ENCODE assay signal across 8 cellular contexts in the genomic region with DNA sequence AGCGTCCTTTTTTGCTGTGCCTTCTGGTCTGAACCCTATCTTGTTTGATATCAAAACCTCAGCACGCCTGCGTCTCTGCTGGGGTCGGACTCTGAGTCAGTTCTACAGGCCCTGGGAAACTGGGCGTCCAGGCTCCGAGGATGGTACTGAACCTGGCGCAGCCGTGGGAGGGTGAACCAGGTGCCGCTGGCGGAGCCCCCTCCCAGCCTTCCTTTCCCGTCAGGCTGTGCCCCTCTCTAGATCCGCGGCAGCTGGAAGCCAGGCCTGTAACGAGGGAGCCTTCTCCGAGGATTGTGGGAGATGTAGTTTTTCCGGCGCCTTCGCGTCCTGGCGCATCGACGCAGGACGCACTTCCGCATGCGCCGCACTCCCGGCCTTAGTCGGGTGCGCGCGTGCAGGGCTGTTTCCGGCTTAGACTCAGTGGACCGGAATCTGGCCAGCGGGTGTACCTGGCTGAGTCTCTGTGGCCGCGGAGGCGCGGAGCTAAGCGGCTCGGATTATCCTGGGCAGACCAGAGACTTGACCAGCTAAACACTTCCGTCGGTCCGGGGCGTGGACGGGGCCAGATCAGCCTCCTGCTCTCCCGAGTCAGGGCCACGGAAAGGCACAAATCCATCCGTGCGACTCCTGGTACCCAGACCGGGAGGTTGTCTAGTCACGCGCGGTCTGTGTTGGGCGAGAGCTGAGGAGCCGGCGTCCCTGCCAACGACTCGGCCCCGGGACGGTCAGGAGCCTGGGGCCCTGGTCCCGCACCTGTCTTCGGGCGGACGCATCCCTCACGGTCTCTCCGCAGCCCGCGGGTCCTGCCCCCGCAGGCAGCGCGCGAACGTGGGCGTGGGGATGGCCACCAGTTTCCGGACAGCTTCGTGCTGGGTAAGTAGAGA. TPM values are rescaled to one million over a fixed set of nuclear protein-coding genes. Genes with fewer than 3 reads are reported as not detected.
A peak's percentile ranks its signal among the peaks of the same experiment; 100 is the strongest.
DNase-seq lines count a peak whose midpoint lies in the region; ATAC-seq and TF ChIP-seq lines count a peak whose summit lies in the region.

A gene with protein sequence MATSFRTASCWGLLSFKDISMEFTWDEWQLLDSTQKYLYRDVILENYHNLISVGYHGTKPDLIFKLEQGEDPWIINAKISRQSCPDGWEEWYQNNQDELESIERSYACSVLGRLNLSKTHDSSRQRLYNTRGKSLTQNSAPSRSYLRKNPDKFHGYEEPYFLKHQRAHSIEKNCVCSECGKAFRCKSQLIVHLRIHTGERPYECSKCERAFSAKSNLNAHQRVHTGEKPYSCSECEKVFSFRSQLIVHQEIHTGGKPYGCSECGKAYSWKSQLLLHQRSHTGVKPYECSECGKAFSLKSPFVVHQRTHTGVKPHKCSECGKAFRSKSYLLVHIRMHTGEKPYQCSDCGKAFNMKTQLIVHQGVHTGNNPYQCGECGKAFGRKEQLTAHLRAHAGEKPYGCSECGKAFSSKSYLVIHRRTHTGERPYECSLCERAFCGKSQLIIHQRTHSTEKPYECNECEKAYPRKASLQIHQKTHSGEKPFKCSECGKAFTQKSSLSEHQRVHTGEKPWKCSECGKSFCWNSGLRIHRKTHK (plus strand): TSS at position 367 of the 884 bp plus-strand sequence. CDS start 474 bp downstream, at position 841.

- intact Hi-C loops in Calu3 (cut with micrococcal nuclease; ENCODE audit: unreplicated experiment): loop anchor here (2.0 to 5.0 kb wide), 2 partner anchors 51 to 96 kb away; a partner anchor contains a TSS

- no peak for TF ChIP-seq CTCF in Calu3 (IDR thresholded peaks at IDR 0.05; ENCODE audit: unreplicated experiment)
- TF ChIP-seq CTCF in OCI-LY1 (IDR thresholded peaks at IDR 0.05; ENCODE audit: low read length): no peak
- no peak for TF ChIP-seq CTCF in endothelial cell (IDR thresholded peaks at IDR 0.05; ENCODE audit: unreplicated experiment)
- no peak for TF ChIP-seq CTCF in mesothelial cell of epicardium (IDR thresholded peaks at IDR 0.05; ENCODE audit: unreplicated experiment)

- H3K9me2 ChIP-seq in OCI-LY1 (ENCODE audit: low read depth, low read length): no peaks in the 10 kb centered on the region

- peak within 1 kb of the TSS; percentile 76 for H3K4me3 Mint-ChIP-seq in Calu3 (ENCODE audit: low read depth, unreplicated experiment)
- peak within 1 kb of the TSS; percentile 94 for H3K4me3 Mint-ChIP-seq in endothelial cell (ENCODE audit: unreplicated experiment)
- H3K4me3 Mint-ChIP-seq in mesothelial cell of epicardium: peak within 1 kb of the TSS; percentile 92

- H3K9ac ChIP-seq in HUES64 (ENCODE audit: low read depth, low read length): peak within 1 kb of the TSS; percentile 75
- peak within 1 kb of the TSS; percentile 90 for H3K9ac ChIP-seq in OCI-LY1 (ENCODE audit: low read length)

- H3K36me3 Mint-ChIP-seq in Calu3 (ENCODE audit: insufficient read depth, unreplicated experiment) (peaks cover 53% of the 10 kb centered on the region), endothelial cell (ENCODE audit: low read depth, unreplicated experiment) (peaks cover 38% of the 10 kb centered on the region), mesothelial cell of epicardium (peaks cover 43% of the 10 kb centered on the region)

- no peaks in the 10 kb centered on the region for H3F3A ChIP-seq in OCI-LY1 (ENCODE audit: insufficient read depth, low read length)

- peaks cover 26% of the 10 kb centered on the region for H3K4me1 Mint-ChIP-seq in Calu3 (ENCODE audit: low read depth, unreplicated experiment)
- peaks cover 12% of the 10 kb centered on the region for H3K4me1 Mint-ChIP-seq in endothelial cell (ENCODE audit: unreplicated experiment)
- peaks cover 15% of the 10 kb centered on the region for H3K4me1 Mint-ChIP-seq in mesothelial cell of epicardium

- DNase-seq in Calu3: peak; percentile 94
- peak; percentile 86 for DNase-seq in activated CD8-positive, alpha-beta memory T cell treated with anti-CD3 and anti-CD28 coated beads, Interleukin-2, amount 50 U/mL, for 4 hours
- DNase-seq in endothelial cell (ENCODE audit: low spot score): peak; percentile 81
- peak; percentile 74 to 83 for DNase-seq in mesothelial cell of epicardium (ENCODE audit: low spot score in 2 of 2, unreplicated experiment in 2 of 2)
- DNase-seq in stimulated activated CD8-positive, alpha-beta memory T cell treated with anti-CD3 and anti-CD28 coated beads, Interleukin-15, amount 100 ng/mL, for 48 hours (ENCODE audit: low read depth in 2 of 2): peak; percentile 81

- CTCF ChIA-PET in Calu3 (lab: Charles Lee): interaction anchor here (0.6 to 1.3 kb wide), 3 partner anchors 12 to 21 kb away, joined by 3 to 4 read pairs (median 4); no protein-coding TSS in a partner anchor

- BruUV-seq in Calu3 (replicated peaks; lab: Mats Ljungman, UMichigan): no TSS peak

- H3K79me2 ChIP-seq in OCI-LY1 (ENCODE audit: insufficient read depth, low read length): peaks cover 34% of the 10 kb centered on the region

- H3K9me3 Mint-ChIP-seq in Calu3 (ENCODE audit: low read depth, unreplicated experiment) (peaks cover 16% of the 10 kb centered on the region), endothelial cell (ENCODE audit: unreplicated experiment) (peaks cover 19% of the 10 kb centered on the region), mesothelial cell of epicardium (peaks cover 48% of the 10 kb centered on the region)

- H3K36me3 ChIP-seq in HUES64 (ENCODE audit: insufficient read depth, low read length) (peaks cover 18% of the 10 kb centered on the region; the same call in 1 of the 2 replicates), OCI-LY1 (ENCODE audit: insufficient read depth, low read length) (peaks cover 39% of the 10 kb centered on the region)

- no peaks in the 10 kb centered on the region for H3K27me3 ChIP-seq in HUES64 (ENCODE audit: insufficient read depth, low read length)
- H3K27me3 ChIP-seq in OCI-LY1 (ENCODE audit: insufficient read depth, low read length): no peaks in the 10 kb centered on the region

- peak within 1 kb of the TSS; percentile 94 for H2AFZ ChIP-seq in OCI-LY1 (ENCODE audit: low read length)

- WGBS in HUES64: 3% methylated on average over 76 of the region's 76 CpGs

- H4K20me1 ChIP-seq in OCI-LY1 (ENCODE audit: insufficient read depth, low read length): no peaks in the 10 kb centered on the region

- no peaks in the 10 kb centered on the region for H3K27me3 Mint-ChIP-seq in Calu3 (ENCODE audit: unreplicated experiment)
- H3K27me3 Mint-ChIP-seq in endothelial cell (ENCODE audit: unreplicated experiment): peaks cover 2% of the 10 kb centered on the region
- no peaks in the 10 kb centered on the region for H3K27me3 Mint-ChIP-seq in mesothelial cell of epicardium (ENCODE audit: low read depth)

- H3K9me3 ChIP-seq in HUES64 (ENCODE audit: insufficient read depth, low read depth, low read length) (peaks cover 70% of the 10 kb centered on the region), OCI-LY1 (ENCODE audit: low read length) (peaks cover 15% of the 10 kb centered on the region)

- H3K4me3 ChIP-seq in HUES64 (ENCODE audit: low read length) (peak within 1 kb of the TSS; percentile 86), OCI-LY1 (ENCODE audit: low read depth, low read length, poor library complexity, severe bottlenecking) (peak within 1 kb of the TSS; percentile 90)

- H3K4me2 ChIP-seq in OCI-LY1 (ENCODE audit: low read length): peak within 1 kb of the TSS; percentile 91

- H3K27ac ChIP-seq in HUES64 (ENCODE audit: low read depth, low read length) (no peak within 1 kb of the TSS), OCI-LY1 (ENCODE audit: low read depth, low read length, poor library complexity, severe bottlenecking) (peak within 1 kb of the TSS; percentile 59)

- H3K27ac Mint-ChIP-seq in Calu3 (ENCODE audit: unreplicated experiment) (peak within 1 kb of the TSS; percentile 95), endothelial cell (ENCODE audit: unreplicated experiment) (peak within 1 kb of the TSS; percentile 70), mesothelial cell of epicardium (peak within 1 kb of the TSS; percentile 98)

- peak; percentile 96 for ATAC-seq in GM21447 (IDR thresholded peaks at IDR 0.05; ENCODE audit: unreplicated experiment)

- H3K4me1 ChIP-seq in HUES64 (ENCODE audit: insufficient read depth, low read length) (no peaks in the 10 kb centered on the region), OCI-LY1 (ENCODE audit: insufficient read depth, low read length, severe bottlenecking) (peaks cover 15% of the 10 kb centered on the region)

RNA-seq across cellular contexts. Expression of the gene that starts here (rescaled TPM):
- total RNA-seq in Calu3 (2022) (25.3 and 28.5 TPM in 2 replicates), endothelial cell (ENCODE audit: unreplicated experiment) (13.5 TPM), mesothelial cell of epicardium (21.0 to 23.9 TPM (median 21.7 TPM) in 3 replicates)
- polyA plus RNA-seq in HUES64 (2013, experiment 1 of 2): 5.2 TPM
- 4.2 TPM for polyA plus RNA-seq in HUES64 (2013, experiment 2 of 2)
